12 cellular contexts compared by ENCODE assay signal in the genomic region with DNA sequence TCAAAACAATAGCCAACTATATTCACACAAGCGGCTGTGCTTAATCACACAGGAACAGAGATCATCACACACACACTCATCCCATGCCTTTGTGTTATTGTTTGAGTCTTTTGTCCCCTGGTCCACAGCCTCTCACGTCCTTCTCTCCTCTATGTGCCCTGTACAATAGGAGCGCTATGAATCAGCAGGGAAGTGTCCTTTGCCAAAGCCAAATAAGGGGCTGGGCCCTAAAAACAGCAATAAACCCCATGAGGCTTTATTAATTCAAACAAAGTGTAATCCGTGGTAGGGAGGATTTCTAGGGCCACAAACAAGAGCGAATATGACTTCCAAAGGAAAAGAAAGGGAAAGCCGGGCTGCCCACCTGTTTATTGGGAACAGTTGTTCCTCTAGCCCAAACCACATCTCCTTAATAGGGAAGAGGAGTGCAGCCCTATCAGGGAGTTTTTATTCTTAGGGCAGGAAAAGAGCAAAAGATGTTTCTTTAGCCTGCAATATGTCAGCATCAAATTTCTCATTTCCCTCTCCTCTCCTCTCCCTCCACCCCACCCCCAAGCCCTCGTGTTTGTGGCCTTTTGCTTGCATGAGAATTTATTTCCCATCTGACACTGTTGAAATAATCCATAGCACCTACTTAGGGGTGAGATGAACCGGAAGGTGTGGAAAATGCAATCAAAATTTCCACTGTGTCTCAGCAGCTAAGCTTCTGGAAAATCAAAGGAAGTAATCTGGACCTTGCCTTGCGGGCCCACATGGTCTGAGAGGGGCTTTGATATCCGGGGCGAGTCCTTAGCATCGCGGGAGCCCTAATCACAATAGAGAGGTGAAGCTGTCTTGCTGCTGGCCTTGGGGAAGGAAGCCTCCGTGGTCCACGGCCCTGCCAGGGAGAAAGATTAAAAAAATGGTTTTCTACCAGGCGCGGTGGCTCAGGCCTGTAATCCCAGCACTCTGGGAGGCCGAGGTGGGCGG. TPM values are rescaled to one million over a fixed set of nuclear protein-coding genes. Genes with fewer than 3 reads are reported as not detected.
DNase-seq lines count a peak whose midpoint lies in the region; ATAC-seq, FAIRE-seq and TF ChIP-seq lines count a peak whose summit lies in the region.
"Had no signal": no experiment of that assay in that cellular context is flagged by ENCODE, and none has a peak within 500 bp of the region (broad histone marks: within the 10 kb centered on the region; RNA-seq: fewer than 3 reads in every experiment).

No MANE protein-coding gene starts in this region.

- in situ Hi-C loops in HepG2 (cut with HindIII; ENCODE audit: extremely low pct_ligation_motif_present, low pct_unique_long_range_greater_than_20kb): no loop called here

- H3K27me3 ChIP-seq in heart right ventricle (no peaks in the 10 kb centered on the region), HepG2 (ENCODE audit: control insufficient read depth in 1 of 2, insufficient read depth in 2 of 2, low read length in 2 of 2) (peaks cover 2 to 34% of the 10 kb centered on the region in 2 experiments; a peak in 4 of 5 replicates), small intestine (ENCODE audit: control insufficient read depth in 2 of 2, insufficient read depth in 2 of 2, low read length in 2 of 2) (no peaks in the 10 kb centered on the region)

- CTCF ChIA-PET in HepG2 (lab: Yijun Ruan, JAX; ENCODE audit: low intra/inter-chr PET ratio, low total read pairs): no interaction called here

- H3K27ac ChIP-seq in heart right ventricle: peak overlapping the region in 5 of 10 donors; percentile 2 to 50 (median 41)
- H3K27ac ChIP-seq in caudate nucleus (ENCODE audit: low read depth, low read length): peak overlapping the region; percentile 79
- H3K27ac ChIP-seq in HepG2 (ENCODE audit: extremely low read length, insufficient read depth, low read length): no peak overlapping the region
- H3K27ac ChIP-seq in small intestine (ENCODE audit: low read depth in 1 of 2, low read length in 1 of 2): no peak overlapping the region

- intact Hi-C loops in heart right ventricle (cut with DNase I): no loop called here
- intact Hi-C loops in Right ventricle myocardium superior (cut with DNase I): no loop called here
- intact Hi-C loops in HepG2 (cut with micrococcal nuclease; ENCODE audit: unreplicated experiment): no loop called here

- H3K4me3 ChIP-seq in heart right ventricle (no peak overlapping the region), HepG2 (replicated peaks in 1 of 3; ENCODE audit: insufficient read depth in 1 of 3, low read depth in 2 of 3, low read length in 3 of 3) (no peak overlapping the region), small intestine (ENCODE audit: low read depth in 1 of 2, low read length in 2 of 2) (no peak overlapping the region)

- no peaks in the 10 kb centered on the region for H3K36me3 ChIP-seq in heart right ventricle
- H3K36me3 ChIP-seq in HepG2 (replicated peaks in 1 of 2; ENCODE audit: control insufficient read depth in 1 of 2, insufficient read depth in 2 of 2, low read length in 2 of 2): no peaks in the 10 kb centered on the region
- H3K36me3 ChIP-seq in small intestine (ENCODE audit: control insufficient read depth in 2 of 2, insufficient read depth in 2 of 2, low read length in 2 of 2): no peaks in the 10 kb centered on the region

- peak in 5 of 8 donors; percentile 36 to 74 (median 60) for ATAC-seq in heart right ventricle
- ATAC-seq in Right ventricle myocardium superior (ENCODE audit: poor library complexity): no peak
- ATAC-seq in HepG2: no peak
- ATAC-seq in GM21423 (IDR thresholded peaks at IDR 0.05; ENCODE audit: unreplicated experiment): no peak

- no TSS peak for BruUV-seq in HepG2 (replicated peaks; lab: Mats Ljungman, UMichigan)

- POLR2A ChIA-PET in HepG2 (lab: Yijun Ruan, JAX): no interaction called here

- no peaks in the 10 kb centered on the region for H4K20me1 ChIP-seq in HepG2 (ENCODE audit: insufficient read depth, low read length)

- 63 to 69% methylated on average over 19 of the region's 19 CpGs for WGBS in heart right ventricle, 2 donors
- WGBS in HepG2 (ENCODE audit: low lambda C conversion rate): 21% methylated on average over 19 of the region's 19 CpGs
- 68 to 80% (median 76%) methylated on average over 19 of the region's 19 CpGs for WGBS in small intestine, 3 donors

- DNase-seq in heart right ventricle: no peak
- no peak for DNase-seq in Right ventricle myocardium superior
- DNase-seq in caudate nucleus (lab: John Stamatoyannopoulos, UW): peak in 44 of 61 donors; percentile 6 to 83 (median 44)
- DNase-seq in middle frontal gyrus (ENCODE audit: extremely low spot score, low spot score): peak; percentile 42
- DNase-seq in activated effector memory CD4-positive, alpha-beta T cell treated with Interleukin-2 at 50 U/mL for 16 hours: no peak
- DNase-seq in HepG2 (ENCODE audit: low spot score): no peak
- DNase-seq in small intestine: no peak
- DNase-seq: activated B cell treated with CpG ODN at 0.5 μM for 24 hours; stimulated activated CD8-positive, alpha-beta memory T cell treated with anti-CD3 and anti-CD28 coated beads, Interleukin-4, amount 100 ng/mL, for 48 hours had no signal

- no peak for FAIRE-seq in HepG2 (lab: Jason Lieb, UNC)
- no peak for FAIRE-seq in small intestine (lab: Jason Lieb, UNC)
- FAIRE-seq: colon, HTR-8/SVneo had no signal

- no peaks in the 10 kb centered on the region for H3K9me3 ChIP-seq in heart right ventricle
- no peaks in the 10 kb centered on the region for H3K9me3 ChIP-seq in HepG2 (ENCODE audit: low read length)
- no peaks in the 10 kb centered on the region for H3K9me3 ChIP-seq in small intestine (ENCODE audit: control insufficient read depth, low read depth)

- no peaks in the 10 kb centered on the region for H3K79me2 ChIP-seq in HepG2 (ENCODE audit: insufficient read depth, low read length)

- no peak for TF ChIP-seq POLR2A in HepG2 (IDR thresholded peaks at IDR 0.05; ENCODE audit: insufficient read depth in 1 of 2, low read depth in 2 of 2, low read length in 2 of 2)

- no peak for TF ChIP-seq CTCF in heart right ventricle (IDR thresholded peaks at IDR 0.05)
- no peak for TF ChIP-seq CTCF in HepG2 (CRISPR knock-in tag; IDR thresholded peaks at IDR 0.05)

- TF ChIP-seq RAD21 in HepG2 (CRISPR knock-in tag; IDR thresholded peaks at IDR 0.05): no peak

- H3K4me2 ChIP-seq in HepG2 (ENCODE audit: low read depth, low read length): no peak overlapping the region

- TF ChIP-seq EP300 in HepG2 (IDR thresholded peaks at IDR 0.05; ENCODE audit: low read depth in 2 of 2, low read length in 2 of 2) (no peak), HepG2 (CRISPR knock-in tag; IDR thresholded peaks at IDR 0.05; ENCODE audit: borderline replicate concordance) (no peak)

- H2AFZ ChIP-seq in HepG2 (ENCODE audit: low read length): no peak overlapping the region

- H3K9ac ChIP-seq in HepG2 (ENCODE audit: insufficient read depth, low read depth, low read length): no peak overlapping the region

- H3K4me1 ChIP-seq in heart right ventricle: peaks cover 0 to 16% (median 8%) of the 10 kb centered on the region in 9 donors
- no peaks in the 10 kb centered on the region for H3K4me1 ChIP-seq in HepG2 (ENCODE audit: insufficient read depth, low read length)
- no peaks in the 10 kb centered on the region for H3K4me1 ChIP-seq in small intestine (ENCODE audit: control insufficient read depth in 2 of 2, insufficient read depth in 1 of 2, low read depth in 1 of 2, low read length in 1 of 2)

TF ChIP-seq in HepG2, 621 proteins besides CTCF, POLR2A, EP300 and RAD21 (continues in another document):
- no peak for TF ChIP-seq ZNF615 (CRISPR knock-in tag; IDR thresholded peaks at IDR 0.05; ENCODE audit: borderline replicate concordance)
- TF ChIP-seq, protein P1, sequence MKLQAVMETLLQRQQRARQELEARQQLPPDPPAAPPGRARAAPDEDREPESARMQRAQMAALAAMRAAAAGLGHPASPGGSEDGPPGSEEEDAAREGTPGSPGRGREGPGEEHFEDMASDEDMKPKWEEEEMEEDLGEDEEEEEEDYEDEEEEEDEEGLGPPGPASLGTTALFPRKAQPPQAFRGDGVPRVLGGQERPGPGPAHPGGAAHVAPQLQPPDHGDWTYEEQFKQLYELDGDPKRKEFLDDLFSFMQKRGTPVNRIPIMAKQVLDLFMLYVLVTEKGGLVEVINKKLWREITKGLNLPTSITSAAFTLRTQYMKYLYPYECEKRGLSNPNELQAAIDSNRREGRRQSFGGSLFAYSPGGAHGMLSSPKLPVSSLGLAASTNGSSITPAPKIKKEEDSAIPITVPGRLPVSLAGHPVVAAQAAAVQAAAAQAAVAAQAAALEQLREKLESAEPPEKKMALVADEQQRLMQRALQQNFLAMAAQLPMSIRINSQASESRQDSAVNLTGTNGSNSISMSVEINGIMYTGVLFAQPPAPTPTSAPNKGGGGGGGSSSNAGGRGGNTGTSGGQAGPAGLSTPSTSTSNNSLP (IDR thresholded peaks at IDR 0.05; ENCODE audit: low read depth, low read length): no peak

RNA-seq across cellular contexts. Expression of a gene that starts 45.3 kb away (rescaled TPM):
- total RNA-seq in heart right ventricle (10 to 100 TPM; 12.1 to 30.5 (median 16.6) TPM), Right ventricle myocardium superior (21.2 TPM), HepG2 (2016; rRNA removed; fragmentation: Illumina TruSeq; extraction: Trizol) (not detected in 2 replicates)
- polyA plus RNA-seq in heart right ventricle (10 to 100 TPM in 1 of 2 donors, 1 to 10 TPM in 1; 4.5 to 17.0 TPM), HepG2 (2011; rRNA removed) (not detected in 2 replicates), small intestine (1 to 10 TPM; 1.8 to 9.6 (median 3.0) TPM)
- total RNA-seq in HepG2 (2016; cell fraction: cytosol; rRNA removed; fragmentation: Illumina TruSeq; extraction: Trizol; ENCODE audit: low read depth): not detected in 2 replicates
- not detected in 2 replicates for total RNA-seq in HepG2 (2016; cell fraction: insoluble cytoplasmic fraction; rRNA removed; fragmentation: Illumina TruSeq; extraction: Trizol)
- total RNA-seq in HepG2 (2016; cell fraction: membrane; rRNA removed; fragmentation: Illumina TruSeq; extraction: Trizol): not detected in 2 replicates
- not detected in 2 replicates for total RNA-seq in HepG2 (2016; cell fraction: nucleus; rRNA removed; fragmentation: Illumina TruSeq; extraction: Trizol)
- not detected in 2 replicates for polyA plus RNA-seq in HepG2 (2011; cell fraction: cytosol; rRNA removed)
- polyA plus RNA-seq in HepG2 (2011; cell fraction: nucleus; rRNA removed): not detected in 2 replicates
- polyA plus RNA-seq in HepG2 (2012): not detected in 2 replicates
- not detected in 2 replicates for polyA plus RNA-seq in HepG2 (2016; cell fraction: cytosol; fragmentation: Illumina TruSeq; extraction: Trizol; ENCODE audit: low read depth)
- polyA plus RNA-seq in HepG2 (2016; cell fraction: insoluble cytoplasmic fraction; fragmentation: Illumina TruSeq; extraction: Trizol; ENCODE audit: low read depth): not detected in 2 replicates
- polyA plus RNA-seq in HepG2 (2016; cell fraction: membrane; fragmentation: Illumina TruSeq; extraction: Trizol; ENCODE audit: low read depth): not detected in 2 replicates
- polyA plus RNA-seq in HepG2 (2016; cell fraction: nucleus; fragmentation: Illumina TruSeq; extraction: Trizol; ENCODE audit: insufficient read depth, low read depth): not detected in 2 replicates
- polyA minus RNA-seq in HepG2 (2011; rRNA and poly(A)+ RNA removed; ENCODE audit: low replicate concordance): 0.84 TPM in 1 of 2 replicates, not detected in the other
- not detected in 2 replicates for polyA minus RNA-seq in HepG2 (2011; cell fraction: cytosol; rRNA and poly(A)+ RNA removed)
- polyA minus RNA-seq in HepG2 (2011; cell fraction: nucleus; rRNA and poly(A)+ RNA removed): not detected in 2 replicates

Comparison
In these comparisons a context has a peak if more than half of its experiments do, and no peak if none do; other contexts are left out.
1. ATAC-seq: peak in heart right ventricle (5 of 8); none in Right ventricle myocardium superior (single experiment), HepG2 (single experiment) and GM21423 (single experiment).
2. DNase-seq: peak in caudate nucleus (44 of 61) and middle frontal gyrus (single experiment); none in heart right ventricle (0 of 2), Right ventricle myocardium superior (single experiment), activated effector memory CD4-positive, alpha-beta T cell treated with Interleukin-2 at 50 U/mL for 16 hours (single experiment), HepG2 (single experiment) and small intestine (single experiment).
3. RNA of a gene that starts 45.3 kb away (total RNA-seq): 21.2 TPM in Right ventricle myocardium superior (single experiment) and 12.1 to 30.5 TPM in heart right ventricle; not detected in HepG2; every median in the first group is over 10 times any median in the second.